ENCODE assay signal across 10 cellular contexts in the genomic region with DNA sequence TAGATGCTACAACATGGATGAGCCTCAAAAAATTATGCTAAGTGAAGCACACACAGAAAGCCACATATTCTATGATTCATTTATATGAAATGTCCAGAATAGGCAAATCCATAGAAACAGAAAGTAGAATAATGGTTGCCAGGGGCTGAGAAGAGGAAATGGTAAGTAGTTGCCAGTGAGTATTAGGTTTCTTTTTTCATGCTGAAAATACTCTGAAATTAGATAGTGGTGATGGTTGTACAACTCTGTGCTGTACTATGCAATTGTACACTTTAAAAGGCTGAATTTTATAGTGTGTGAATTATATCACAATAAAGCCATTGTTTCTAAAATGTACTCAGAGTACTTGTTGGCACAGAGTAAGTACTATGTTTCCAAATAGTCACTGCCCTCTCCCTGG. TPM values are rescaled to one million over a fixed set of nuclear protein-coding genes. Genes with fewer than 3 reads are reported as not detected.
DNase-seq lines count a peak whose midpoint lies in the region; ATAC-seq and TF ChIP-seq lines count a peak whose summit lies in the region.
"Had no signal": no experiment of that assay in that cellular context is flagged by ENCODE, and none has a peak within 500 bp of the region (broad histone marks: within the 10 kb centered on the region; RNA-seq: fewer than 3 reads in every experiment).

No MANE protein-coding gene starts in this region.

- H3K9me3 Mint-ChIP-seq in central memory CD8-positive, alpha-beta T cell = no peaks in the 10 kb centered on the region

- no peaks in the 10 kb centered on the region for H3K36me3 Mint-ChIP-seq in central memory CD8-positive, alpha-beta T cell (ENCODE audit: insufficient read depth)

- TF ChIP-seq CTCF in ovary (IDR thresholded peaks at IDR 0.05) = no peak

- TF ChIP-seq POLR2A in ovary (IDR thresholded peaks at IDR 0.05) = no peak

- H3K27me3 Mint-ChIP-seq in central memory CD8-positive, alpha-beta T cell = no peaks in the 10 kb centered on the region

- no peak overlapping the region for H3K27ac Mint-ChIP-seq in central memory CD8-positive, alpha-beta T cell (ENCODE audit: low read depth)

- peak; percentile 79 for DNase-seq in ELR (ENCODE audit: low read depth)
- DNase-seq in central memory CD8-positive, alpha-beta T cell (ENCODE audit: low spot score in 2 of 2) = no peak
- DNase-seq in sciatic nerve (ENCODE audit: low spot score) = no peak
- no peak for DNase-seq in NCI-H1092 (lab: John Stamatoyannopoulos, UW)
- no peak for DNase-seq in HK-2 (ENCODE audit: unreplicated experiment)
- DNase-seq in ovary = no peak
- DNase-seq: central memory CD4-positive, alpha-beta T cell had no signal

- no peaks in the 10 kb centered on the region for H3K36me3 ChIP-seq in ovary

- H3K4me1 ChIP-seq in ovary (ENCODE audit: insufficient read depth) = no peaks in the 10 kb centered on the region

- no peak for TF ChIP-seq EP300 in ovary (IDR thresholded peaks at IDR 0.05)

- intact Hi-C loops in sciatic nerve (cut with DNase I) (no loop called here), ovary (cut with DNase I) (no loop called here)

- peaks cover 5% of the 10 kb centered on the region for H3K4me1 Mint-ChIP-seq in central memory CD8-positive, alpha-beta T cell

- H3K27me3 ChIP-seq in ovary = no peaks in the 10 kb centered on the region

- no peak overlapping the region for H3K4me3 ChIP-seq in ovary
- H3K4me3 ChIP-seq: lung had no signal

- H3K9me3 ChIP-seq in ovary = no peaks in the 10 kb centered on the region

- no peak overlapping the region for H3K4me3 Mint-ChIP-seq in central memory CD8-positive, alpha-beta T cell

- no peak overlapping the region for H3K27ac ChIP-seq in ovary

- ATAC-seq in GM19468 (IDR thresholded peaks at IDR 0.05; ENCODE audit: extremely low read depth, unreplicated experiment) (peak; percentile 76), HG03457 (IDR thresholded peaks at IDR 0.05; ENCODE audit: unreplicated experiment) (peak; percentile 55), sciatic nerve (no peak)
- peak; percentile 19 for ATAC-seq in central memory CD8-positive, alpha-beta T cell (replicated peaks; ENCODE audit: extremely low read depth, poor library complexity, severe bottlenecking)

RNA-seq across cellular contexts. Expression of a gene that starts 15.5 kb away (rescaled TPM):
- total RNA-seq in sciatic nerve (0.85 TPM), ovary (under 1 TPM in 6 of 7 donors, not detected in 1; 0.12 to 0.67 (median 0.33) TPM)
- under 1 TPM; 0.16 to 0.92 TPM for polyA plus RNA-seq in ovary
